In genomic region chr12:632102-632696, GRCh38 we compare ENCODE assay signal across 8 cellular contexts. TPM values are rescaled to one million over a fixed set of nuclear protein-coding genes. Genes with fewer than 3 reads are reported as not detected.
DNase-seq lines count a peak whose midpoint lies in the region; ATAC-seq and TF ChIP-seq lines count a peak whose summit lies in the region.

No MANE protein-coding gene starts in this region.

- no peaks in the 10 kb centered on the region for H3K27me3 Mint-ChIP-seq in WTC11 (ENCODE audit: low read depth)

- peak overlapping the region; percentile 63 for H3K4me2 ChIP-seq in skeletal muscle satellite cell (ENCODE audit: low read length)

- H3K27ac Mint-ChIP-seq in WTC11: peak overlapping the region; percentile 66

- TF ChIP-seq POLR2A in testis (IDR thresholded peaks at IDR 0.05): no peak

- intact Hi-C loops in Right ventricle myocardium inferior (cut with DNase I) (loop anchor here (5.0 kb wide), 2 partner anchors 55 kb away; no protein-coding TSS in a partner anchor), cardiac septum (cut with DNase I) (no loop called here), left cardiac atrium (cut with DNase I) (loop anchor here in 1 of 2 donors (5.0 kb wide), 1 partner anchor 60 kb away; no protein-coding TSS in a partner anchor), testis (cut with DNase I; ENCODE audit: low total_unique reads) (no loop called here)

- DNase-seq in Right ventricle myocardium inferior (ENCODE audit: missing footprints): no peak
- DNase-seq in cardiac septum (ENCODE audit: low spot score): no peak
- DNase-seq in WTC11 (ENCODE audit: low spot score): peak; percentile 16
- no peak for DNase-seq in left cardiac atrium
- DNase-seq in NCI-H128 (lab: John Stamatoyannopoulos, UW; ENCODE audit: unreplicated experiment): no peak
- no peak for DNase-seq in GM20000 (ENCODE audit: low spot score)
- DNase-seq in testis: no peak

- H3K9ac ChIP-seq in skeletal muscle satellite cell (ENCODE audit: low read depth, low read length): peak overlapping the region; percentile 47

- H3K27me3 ChIP-seq in skeletal muscle satellite cell (ENCODE audit: control insufficient read depth, insufficient read depth, low read length) (no peaks in the 10 kb centered on the region), testis (no peaks in the 10 kb centered on the region)

- peak overlapping the region; percentile 1 for H3K4me3 Mint-ChIP-seq in WTC11

- CTCF ChIA-PET in WTC11 (lab: Charles Lee): interaction anchor here (1.0 to 3.3 kb wide), 5 partner anchors 9 to 119 kb away, joined by 4 to 21 read pairs (median 5); partner anchors contain the start of gene WNK1

- ATAC-seq in Right ventricle myocardium inferior (peak; percentile 40), WTC11 (peak; percentile 66), left cardiac atrium (peak; percentile 28 to 78)

- H3K27ac ChIP-seq in testis: peak overlapping the region in 1 of 2 donors; percentile 31

- peaks cover 17% of the 10 kb centered on the region for H3K4me1 ChIP-seq in skeletal muscle satellite cell (ENCODE audit: control insufficient read depth, insufficient read depth, low read length)
- H3K4me1 ChIP-seq in testis: peaks cover 20% of the 10 kb centered on the region

- H3K9me3 Mint-ChIP-seq in WTC11: no peaks in the 10 kb centered on the region

- 9 to 13% methylated on average over 7 of the region's 7 CpGs for WGBS in testis, 2 donors

- H3K36me3 ChIP-seq in skeletal muscle satellite cell (ENCODE audit: insufficient read depth, low read length): no peaks in the 10 kb centered on the region
- no peaks in the 10 kb centered on the region for H3K36me3 ChIP-seq in testis (ENCODE audit: low read depth, missing control alignments)

- POLR2A ChIA-PET in WTC11 (lab: Charles Lee): interaction anchor here (0.5 kb wide), 1 partner anchor 48 kb away, joined by 3 read pairs; no protein-coding TSS in a partner anchor

- H3K4me1 Mint-ChIP-seq in WTC11: peaks cover 45% of the 10 kb centered on the region

- no peaks in the 10 kb centered on the region for H3K9me3 ChIP-seq in skeletal muscle satellite cell (replicated peaks; ENCODE audit: low read length)
- no peaks in the 10 kb centered on the region for H3K9me3 ChIP-seq in testis

- TF ChIP-seq CTCF in WTC11 (IDR thresholded peaks at IDR 0.05): no peak
- no peak for TF ChIP-seq CTCF in GM20000 (IDR thresholded peaks at IDR 0.05; ENCODE audit: extremely low read depth, missing control alignments)
- TF ChIP-seq CTCF in testis (IDR thresholded peaks at IDR 0.05): no peak

- no peaks in the 10 kb centered on the region for H3K36me3 Mint-ChIP-seq in WTC11

- H3K4me3 ChIP-seq in skeletal muscle satellite cell (ENCODE audit: low read length) (peak overlapping the region; percentile 3), testis (no peak overlapping the region)

TF ChIP-seq in WTC11, 78 proteins besides CTCF, POLR2A, EP300 and RAD21:
- TF ChIP-seq CREM (CRISPR knock-in tag; IDR thresholded peaks at IDR 0.05): no peak
- no peak for TF ChIP-seq SOX15 (CRISPR knock-in tag; IDR thresholded peaks at IDR 0.05)
- TF ChIP-seq HMGA2 (CRISPR knock-in tag; IDR thresholded peaks at IDR 0.05): no peak
- TF ChIP-seq, protein P1, sequence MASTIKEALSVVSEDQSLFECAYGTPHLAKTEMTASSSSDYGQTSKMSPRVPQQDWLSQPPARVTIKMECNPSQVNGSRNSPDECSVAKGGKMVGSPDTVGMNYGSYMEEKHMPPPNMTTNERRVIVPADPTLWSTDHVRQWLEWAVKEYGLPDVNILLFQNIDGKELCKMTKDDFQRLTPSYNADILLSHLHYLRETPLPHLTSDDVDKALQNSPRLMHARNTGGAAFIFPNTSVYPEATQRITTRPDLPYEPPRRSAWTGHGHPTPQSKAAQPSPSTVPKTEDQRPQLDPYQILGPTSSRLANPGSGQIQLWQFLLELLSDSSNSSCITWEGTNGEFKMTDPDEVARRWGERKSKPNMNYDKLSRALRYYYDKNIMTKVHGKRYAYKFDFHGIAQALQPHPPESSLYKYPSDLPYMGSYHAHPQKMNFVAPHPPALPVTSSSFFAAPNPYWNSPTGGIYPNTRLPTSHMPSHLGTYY (CRISPR knock-in tag; IDR thresholded peaks at IDR 0.05): no peak
- no peak for TF ChIP-seq ZNF232 (CRISPR knock-in tag; IDR thresholded peaks at IDR 0.05)
- TF ChIP-seq ZBTB43 (CRISPR knock-in tag; IDR thresholded peaks at IDR 0.05): no peak
- no peak for TF ChIP-seq ZNF121 (CRISPR knock-in tag; IDR thresholded peaks at IDR 0.05)
- TF ChIP-seq, protein P2, sequence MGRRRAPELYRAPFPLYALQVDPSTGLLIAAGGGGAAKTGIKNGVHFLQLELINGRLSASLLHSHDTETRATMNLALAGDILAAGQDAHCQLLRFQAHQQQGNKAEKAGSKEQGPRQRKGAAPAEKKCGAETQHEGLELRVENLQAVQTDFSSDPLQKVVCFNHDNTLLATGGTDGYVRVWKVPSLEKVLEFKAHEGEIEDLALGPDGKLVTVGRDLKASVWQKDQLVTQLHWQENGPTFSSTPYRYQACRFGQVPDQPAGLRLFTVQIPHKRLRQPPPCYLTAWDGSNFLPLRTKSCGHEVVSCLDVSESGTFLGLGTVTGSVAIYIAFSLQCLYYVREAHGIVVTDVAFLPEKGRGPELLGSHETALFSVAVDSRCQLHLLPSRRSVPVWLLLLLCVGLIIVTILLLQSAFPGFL (CRISPR knock-in tag; IDR thresholded peaks at IDR 0.05; ENCODE audit: borderline replicate concordance): no peak

RNA-seq across cellular contexts. Expression of gene NINJ2, which starts 31.0 kb away (rescaled TPM):
- total RNA-seq in Right ventricle myocardium inferior (8.6 TPM), cardiac septum (3.9 TPM), WTC11 (2021) (0.41 to 0.73 TPM (median 0.42 TPM) in 3 replicates), left cardiac atrium (1 to 10 TPM; 5.2 to 7.0 TPM), testis (10 to 100 TPM in 1 of 2 donors, 1 to 10 TPM in 1; 9.2 to 17.3 TPM)
- 1.3 and 2.2 TPM in 2 replicates for total RNA-seq in skeletal muscle satellite cell (2012; rRNA removed)
- polyA plus RNA-seq in testis (ENCODE audit: insufficient read depth, low read depth, low replicate concordance): 11.2 TPM
